Comparison of ENCODE assay signal across 8 cellular contexts in the genomic region with DNA sequence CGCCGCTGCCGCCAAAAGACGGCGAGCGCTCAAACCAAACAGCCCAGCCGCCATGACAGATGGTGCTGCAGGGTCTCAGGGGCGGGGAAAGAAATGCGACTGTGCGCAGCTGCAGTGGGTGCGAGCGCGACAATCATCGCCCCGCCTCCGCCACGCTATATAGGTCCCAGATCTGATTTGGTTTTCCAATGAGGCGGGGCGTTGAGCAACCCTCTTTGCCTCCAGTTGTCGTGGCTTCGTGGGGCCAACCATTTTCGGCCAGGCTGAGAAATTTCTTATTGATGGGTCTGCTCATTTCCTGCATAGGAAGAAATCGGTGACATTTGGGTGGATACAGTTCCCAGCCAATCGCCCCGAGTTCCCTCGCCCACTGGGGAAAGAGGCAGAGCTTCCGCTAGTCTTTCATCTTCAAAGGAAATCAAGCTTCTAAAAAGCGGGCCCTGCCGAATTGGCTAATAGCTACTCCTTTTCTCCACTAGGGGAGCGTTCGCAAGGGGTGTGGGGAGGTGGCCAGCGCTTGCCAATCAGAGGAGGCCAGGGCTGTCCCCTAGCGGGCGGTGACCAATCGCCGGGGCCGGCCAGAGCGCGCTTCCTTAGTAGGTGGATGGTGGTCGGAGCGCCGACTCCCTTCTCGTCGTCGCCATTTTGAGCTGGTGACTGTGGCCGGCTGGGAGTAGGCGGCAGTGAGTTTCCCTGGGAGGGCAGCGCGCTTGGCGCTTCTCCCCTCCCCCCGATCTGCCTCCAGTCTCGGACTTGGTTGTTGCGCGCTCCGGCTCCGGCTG. TPM values are rescaled to one million over a fixed set of nuclear protein-coding genes. Genes with fewer than 3 reads are reported as not detected.
DNase-seq lines count a peak whose midpoint lies in the region; ATAC-seq and TF ChIP-seq lines count a peak whose summit lies in the region.

A gene (minus strand): TSS at position 77 of the 782 bp plus-strand sequence. CDS start 23 bp downstream, at position 54.
A gene with protein sequence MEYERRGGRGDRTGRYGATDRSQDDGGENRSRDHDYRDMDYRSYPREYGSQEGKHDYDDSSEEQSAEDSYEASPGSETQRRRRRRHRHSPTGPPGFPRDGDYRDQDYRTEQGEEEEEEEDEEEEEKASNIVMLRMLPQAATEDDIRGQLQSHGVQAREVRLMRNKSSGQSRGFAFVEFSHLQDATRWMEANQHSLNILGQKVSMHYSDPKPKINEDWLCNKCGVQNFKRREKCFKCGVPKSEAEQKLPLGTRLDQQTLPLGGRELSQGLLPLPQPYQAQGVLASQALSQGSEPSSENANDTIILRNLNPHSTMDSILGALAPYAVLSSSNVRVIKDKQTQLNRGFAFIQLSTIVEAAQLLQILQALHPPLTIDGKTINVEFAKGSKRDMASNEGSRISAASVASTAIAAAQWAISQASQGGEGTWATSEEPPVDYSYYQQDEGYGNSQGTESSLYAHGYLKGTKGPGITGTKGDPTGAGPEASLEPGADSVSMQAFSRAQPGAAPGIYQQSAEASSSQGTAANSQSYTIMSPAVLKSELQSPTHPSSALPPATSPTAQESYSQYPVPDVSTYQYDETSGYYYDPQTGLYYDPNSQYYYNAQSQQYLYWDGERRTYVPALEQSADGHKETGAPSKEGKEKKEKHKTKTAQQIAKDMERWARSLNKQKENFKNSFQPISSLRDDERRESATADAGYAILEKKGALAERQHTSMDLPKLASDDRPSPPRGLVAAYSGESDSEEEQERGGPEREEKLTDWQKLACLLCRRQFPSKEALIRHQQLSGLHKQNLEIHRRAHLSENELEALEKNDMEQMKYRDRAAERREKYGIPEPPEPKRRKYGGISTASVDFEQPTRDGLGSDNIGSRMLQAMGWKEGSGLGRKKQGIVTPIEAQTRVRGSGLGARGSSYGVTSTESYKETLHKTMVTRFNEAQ (plus strand): TSS at position 596 of the 782 bp plus-strand sequence. CDS start 2,261 bp downstream, outside the sequence.

- CTCF ChIA-PET in CD4-positive, alpha-beta T cell (lab: Charles Lee): interaction anchor here (0.6 to 1.3 kb wide), 6 partner anchors 12 to 88 kb away, joined by 3 to 14 read pairs (median 6); a partner anchor contains a TSS

- H3K27me3 Mint-ChIP-seq in CD4-positive, alpha-beta T cell: no peaks in the 10 kb centered on the region
- H3K27me3 Mint-ChIP-seq in dendritic cell treated with granulocyte-macrophage colony-stimulating factor and Interleukin-4, amounts not matched to agents 40 ng/mL and 50 ng/mL, for 4 days: no peaks in the 10 kb centered on the region

- peak; percentile 74 to 87 (median 84) for DNase-seq in CD4-positive, alpha-beta T cell
- DNase-seq in NCI-H774 (lab: John Stamatoyannopoulos, UW): peak; percentile 84
- DNase-seq in activated CD4-positive, alpha-beta T cell treated with anti-CD3 and anti-CD28 coated beads, Interleukin-2, amount 50 U/mL, for 4 hours: peak; percentile 81 to 84
- peak; percentile 92 for DNase-seq in stimulated activated CD4-positive, alpha-beta T cell treated with anti-CD3 and anti-CD28 coated beads, Interleukin-4, amount 100 ng/mL, for 24 hours

- peak; percentile 81 for ATAC-seq in CD4-positive, alpha-beta T cell (ENCODE audit: poor library complexity)
- ATAC-seq in GM19397 (IDR thresholded peaks at IDR 0.05; ENCODE audit: unreplicated experiment): peak; percentile 87
- peak; percentile 80 for ATAC-seq in HG03571 (IDR thresholded peaks at IDR 0.05; ENCODE audit: unreplicated experiment)

- H3K36me3 Mint-ChIP-seq in CD4-positive, alpha-beta T cell (ENCODE audit: low read depth): peaks cover 61% of the 10 kb centered on the region
- peaks cover 67% of the 10 kb centered on the region for H3K36me3 Mint-ChIP-seq in dendritic cell treated with granulocyte-macrophage colony-stimulating factor and Interleukin-4, amounts not matched to agents 40 ng/mL and 50 ng/mL, for 4 days (ENCODE audit: low read depth)

- H3K27ac Mint-ChIP-seq in CD4-positive, alpha-beta T cell: peak within 1 kb of the TSS; percentile 99
- H3K27ac Mint-ChIP-seq in dendritic cell treated with granulocyte-macrophage colony-stimulating factor and Interleukin-4, amounts not matched to agents 40 ng/mL and 50 ng/mL, for 4 days: peak within 1 kb of the TSS; percentile 99

- no peaks in the 10 kb centered on the region for H3K9me3 Mint-ChIP-seq in CD4-positive, alpha-beta T cell
- H3K9me3 Mint-ChIP-seq in dendritic cell treated with granulocyte-macrophage colony-stimulating factor and Interleukin-4, amounts not matched to agents 40 ng/mL and 50 ng/mL, for 4 days: no peaks in the 10 kb centered on the region

- H3K4me1 Mint-ChIP-seq in CD4-positive, alpha-beta T cell (ENCODE audit: low read depth): peaks cover 52% of the 10 kb centered on the region
- H3K4me1 Mint-ChIP-seq in dendritic cell treated with granulocyte-macrophage colony-stimulating factor and Interleukin-4, amounts not matched to agents 40 ng/mL and 50 ng/mL, for 4 days (ENCODE audit: low read depth): peaks cover 36% of the 10 kb centered on the region

- TF ChIP-seq CTCF in CD4-positive, alpha-beta T cell (IDR thresholded peaks at IDR 0.05): peak; percentile 58
- TF ChIP-seq CTCF in liver (IDR thresholded peaks at IDR 0.05; ENCODE audit: low read depth, low read length, missing input control): peak; percentile 68

- H3K36me3 ChIP-seq in liver (ENCODE audit: control insufficient read depth in 4 of 4, insufficient read depth in 3 of 4, low read depth in 1 of 4, low read length in 3 of 4): peaks cover 0 to 14% (median 4%) of the 10 kb centered on the region in 4 donors

- TF ChIP-seq RAD21 in liver (IDR thresholded peaks at IDR 0.05): peak in 1 of 2 donors; percentile 38

- peak within 1 kb of the TSS; percentile 98 for H3K4me3 Mint-ChIP-seq in CD4-positive, alpha-beta T cell
- peak within 1 kb of the TSS; percentile 97 for H3K4me3 Mint-ChIP-seq in dendritic cell treated with granulocyte-macrophage colony-stimulating factor and Interleukin-4, amounts not matched to agents 40 ng/mL and 50 ng/mL, for 4 days

- peak within 1 kb of the TSS; percentile 51 to 86 for H3K9ac ChIP-seq in liver (ENCODE audit: low read depth in 1 of 2, low read length in 2 of 2)

- H3K27me3 ChIP-seq in CD4-positive, alpha-beta T cell (ENCODE audit: control insufficient read depth, insufficient read depth, low read length): no peaks in the 10 kb centered on the region
- H3K27me3 ChIP-seq in liver (ENCODE audit: control insufficient read depth in 4 of 4, insufficient read depth in 4 of 4, low read length in 3 of 4): no peaks in the 10 kb centered on the region

- peak within 1 kb of the TSS; percentile 88 for H3K27ac ChIP-seq in CD4-positive, alpha-beta T cell (ENCODE audit: low read depth, low read length)
- H3K27ac ChIP-seq in liver (ENCODE audit: low read depth in 1 of 2, low read length in 2 of 2): peak within 1 kb of the TSS; percentile 78 to 88

- WGBS in liver: under 1% methylated on average over 56 of the region's 56 CpGs

- intact Hi-C loops in CD4-positive, alpha-beta T cell (cut with DNase I, micrococcal nuclease): loop anchor here (1.0 to 10.0 kb wide), 5 partner anchors 16 to 1862 kb away; a partner anchor contains a TSS
- intact Hi-C loops in dendritic cell treated with granulocyte-macrophage colony-stimulating factor and Interleukin-4, amounts not matched to agents 40 ng/mL and 50 ng/mL, for 4 days (cut with micrococcal nuclease): loop anchor here (2.0 kb wide), 1 partner anchor 16 kb away; no protein-coding TSS in a partner anchor

- POLR2A ChIA-PET in CD4-positive, alpha-beta T cell (lab: Charles Lee): interaction anchor here (0.6 to 4.2 kb wide), 30 partner anchors 10 to 1936 kb away, joined by 3 to 58 read pairs (median 4); a partner anchor contains a TSS

- no peaks in the 10 kb centered on the region for H3K9me3 ChIP-seq in CD4-positive, alpha-beta T cell (ENCODE audit: control insufficient read depth, low read length)
- H3K9me3 ChIP-seq in liver (ENCODE audit: control insufficient read depth in 4 of 4, low read length in 3 of 4): no peaks in the 10 kb centered on the region

- H3K4me1 ChIP-seq in liver (ENCODE audit: control insufficient read depth in 4 of 4, insufficient read depth in 4 of 4, low read length in 3 of 4): peaks cover 6 to 24% (median 17%) of the 10 kb centered on the region in 4 donors

- H3K4me3 ChIP-seq in liver (ENCODE audit: low read depth in 1 of 3, low read length in 3 of 3): peak within 1 kb of the TSS; percentile 75 to 87 (median 75)

TF ChIP-seq in liver, 16 proteins besides CTCF, POLR2A, EP300 and RAD21 (continues in another document):
- TF ChIP-seq HNF4A (conservative IDR thresholded peaks at IDR 0.05): peak in 1 of 2 donors; percentile 7
- TF ChIP-seq, protein P1, sequence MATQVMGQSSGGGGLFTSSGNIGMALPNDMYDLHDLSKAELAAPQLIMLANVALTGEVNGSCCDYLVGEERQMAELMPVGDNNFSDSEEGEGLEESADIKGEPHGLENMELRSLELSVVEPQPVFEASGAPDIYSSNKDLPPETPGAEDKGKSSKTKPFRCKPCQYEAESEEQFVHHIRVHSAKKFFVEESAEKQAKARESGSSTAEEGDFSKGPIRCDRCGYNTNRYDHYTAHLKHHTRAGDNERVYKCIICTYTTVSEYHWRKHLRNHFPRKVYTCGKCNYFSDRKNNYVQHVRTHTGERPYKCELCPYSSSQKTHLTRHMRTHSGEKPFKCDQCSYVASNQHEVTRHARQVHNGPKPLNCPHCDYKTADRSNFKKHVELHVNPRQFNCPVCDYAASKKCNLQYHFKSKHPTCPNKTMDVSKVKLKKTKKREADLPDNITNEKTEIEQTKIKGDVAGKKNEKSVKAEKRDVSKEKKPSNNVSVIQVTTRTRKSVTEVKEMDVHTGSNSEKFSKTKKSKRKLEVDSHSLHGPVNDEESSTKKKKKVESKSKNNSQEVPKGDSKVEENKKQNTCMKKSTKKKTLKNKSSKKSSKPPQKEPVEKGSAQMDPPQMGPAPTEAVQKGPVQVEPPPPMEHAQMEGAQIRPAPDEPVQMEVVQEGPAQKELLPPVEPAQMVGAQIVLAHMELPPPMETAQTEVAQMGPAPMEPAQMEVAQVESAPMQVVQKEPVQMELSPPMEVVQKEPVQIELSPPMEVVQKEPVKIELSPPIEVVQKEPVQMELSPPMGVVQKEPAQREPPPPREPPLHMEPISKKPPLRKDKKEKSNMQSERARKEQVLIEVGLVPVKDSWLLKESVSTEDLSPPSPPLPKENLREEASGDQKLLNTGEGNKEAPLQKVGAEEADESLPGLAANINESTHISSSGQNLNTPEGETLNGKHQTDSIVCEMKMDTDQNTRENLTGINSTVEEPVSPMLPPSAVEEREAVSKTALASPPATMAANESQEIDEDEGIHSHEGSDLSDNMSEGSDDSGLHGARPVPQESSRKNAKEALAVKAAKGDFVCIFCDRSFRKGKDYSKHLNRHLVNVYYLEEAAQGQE (IDR thresholded peaks at IDR 0.05): peak; percentile 77
- peak; percentile 60 for TF ChIP-seq TAF1 (conservative IDR thresholded peaks at IDR 0.05)
- peak; percentile 80 for TF ChIP-seq SP1 (IDR thresholded peaks at IDR 0.05)
- no peak for TF ChIP-seq NR2F2 (IDR thresholded peaks at IDR 0.05)
- no peak for TF ChIP-seq FOXA2 (IDR thresholded peaks at IDR 0.05)

RNA-seq across cellular contexts. Expression of the first gene that starts in this region (rescaled TPM):
- total RNA-seq in CD4-positive, alpha-beta T cell: 10 to 100 TPM; 50.1 to 53.2 TPM
- 10 to 100 TPM; 23.6 to 54.6 TPM for total RNA-seq in liver
- 100 to 1,000 TPM in 1 of 2 donors, 10 to 100 TPM in 1; 78.4 to 127 TPM for polyA plus RNA-seq in liver

RNA-seq across cellular contexts. Expression of the second gene that starts in this region (rescaled TPM):
- 10 to 100 TPM; 27.3 to 29.4 TPM for total RNA-seq in CD4-positive, alpha-beta T cell
- total RNA-seq in liver: 10 to 100 TPM; 19.9 to 26.6 TPM
- 10 to 100 TPM in 1 of 2 donors, 1 to 10 TPM in 1; 8.2 to 15.0 TPM for polyA plus RNA-seq in liver

Comparison
In these comparisons a context has a peak if more than half of its experiments do, and no peak if none do; other contexts are left out.
1. Peak in every context shown above with its lines: DNase-seq, ATAC-seq, H3K4me3 ChIP-seq and H3K27ac ChIP-seq.